In the genomic region with DNA sequence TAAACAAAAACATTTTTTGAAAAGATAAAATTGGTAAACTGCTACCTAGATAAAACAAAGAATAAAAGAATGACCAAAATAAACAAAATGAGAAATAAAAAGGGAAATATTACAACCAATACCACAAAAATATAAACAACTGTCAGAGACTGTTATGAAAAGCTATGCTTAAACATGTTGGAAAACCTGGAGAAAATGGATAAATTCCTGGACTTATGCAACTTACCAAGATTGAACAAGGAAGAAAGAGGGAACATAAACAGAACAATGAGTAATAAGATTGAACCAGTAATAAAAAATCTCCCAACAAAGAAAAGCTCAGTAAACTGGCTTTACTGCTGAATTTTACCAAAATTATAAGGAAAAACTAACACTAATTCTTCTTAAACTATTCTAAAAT, we compare ENCODE assay signal across 19 cellular contexts.
"Had no signal": no experiment of that assay in that cellular context is flagged by ENCODE, and none has a peak within 500 bp of the region (broad histone marks: within the 10 kb centered on the region; RNA-seq: fewer than 3 reads in every experiment).

No MANE protein-coding gene starts in this region.

- DNase-seq: activated CD4-positive, alpha-beta T cell treated with anti-CD3 and anti-CD28 coated beads, Interleukin-2, amount 50 U/mL, for 4 hours; amniotic stem cell; cerebellar nuclear complex; effector CD8-positive, alpha-beta T cell; esophagus squamous epithelium; heart right ventricle; left colon; lower lobe of right lung; natural killer cell; ovary; psoas muscle; right cardiac atrium; stimulated activated naive CD8-positive, alpha-beta T cell treated with anti-CD3 and anti-CD28 coated beads, Interleukin-15, Interleukin-2, amounts not matched to agents 100 U/mL and 50 U/mL, for 24 hours; substantia nigra; uterus had no signal

- H3K9me3 ChIP-seq: psoas muscle, uterus had no signal

- H3K27ac ChIP-seq: esophagus squamous epithelium, heart right ventricle, lower lobe of right lung, ovary, psoas muscle, skin epidermis, tibial nerve, uterus had no signal

- ATAC-seq: heart right ventricle; left colon; lower lobe of right lung; natural killer cell; psoas muscle; right cardiac atrium; stimulated activated naive CD8-positive, alpha-beta T cell treated with anti-CD3 and anti-CD28 coated beads, Interleukin-15, Interleukin-2, amounts not matched to agents 100 U/mL and 50 U/mL, for 24 hours had no signal

- H3K27me3 ChIP-seq: esophagus squamous epithelium, heart right ventricle, ovary, tibial nerve, uterus had no signal

- H3K36me3 ChIP-seq: esophagus squamous epithelium, heart right ventricle, lower lobe of right lung, ovary, tibial nerve, uterus had no signal

- H3K4me3 ChIP-seq: esophagus squamous epithelium, heart right ventricle, lower lobe of right lung, ovary, psoas muscle, skin epidermis, tibial nerve, uterus had no signal

- H3K4me1 ChIP-seq: esophagus squamous epithelium, heart right ventricle, lower lobe of right lung, psoas muscle, tibial nerve, uterus had no signal

- FAIRE-seq: islet of Langerhans, TTC549 had no signal
